Comparison of ENCODE assay signal across 12 cellular contexts in the genomic region with DNA sequence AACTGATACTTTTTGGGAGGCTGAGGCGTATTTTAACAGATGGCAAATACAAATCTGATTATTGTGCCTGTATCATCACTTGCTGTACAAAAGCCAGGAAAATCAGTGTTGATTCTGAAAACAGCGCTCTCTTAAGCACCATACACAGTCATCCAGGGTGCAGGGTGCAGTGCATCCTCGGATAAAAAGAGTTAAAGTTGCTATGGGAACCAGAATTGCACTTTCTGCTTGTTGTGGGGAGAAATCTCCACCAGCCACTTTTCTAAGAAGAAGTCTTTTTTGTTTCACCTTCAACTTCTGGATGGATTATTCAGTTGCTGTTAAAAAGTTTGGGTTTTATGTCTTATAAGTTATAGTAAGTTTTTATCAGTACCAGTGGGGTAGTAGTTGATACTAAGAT. TPM values are rescaled to one million over a fixed set of nuclear protein-coding genes. Genes with fewer than 3 reads are reported as not detected.
A peak's percentile ranks its signal among the peaks of the same experiment; 100 is the strongest.
DNase-seq lines count a peak whose midpoint lies in the region; ATAC-seq and TF ChIP-seq lines count a peak whose summit lies in the region.
"Had no signal": no experiment of that assay in that cellular context is flagged by ENCODE, and none has a peak within 500 bp of the region (broad histone marks: within the 10 kb centered on the region; RNA-seq: fewer than 3 reads in every experiment).

No MANE protein-coding gene starts in this region.

- H2BK120ac ChIP-seq in mesenchymal stem cell (ENCODE audit: low read depth, low read length) (no peak overlapping the region), H9 (ENCODE audit: low read depth, low read length, poor library complexity, severe bottlenecking) (no peak overlapping the region)

- peaks cover 0 to 5% of the 10 kb centered on the region in 2 experiments for H3K36me3 ChIP-seq in SK-N-SH (replicated peaks in 1 of 2; ENCODE audit: control insufficient read depth in 1 of 2, insufficient read depth in 2 of 2, low read length in 1 of 2)
- H3K36me3 ChIP-seq in breast epithelium, result no peaks in the 10 kb centered on the region
- peaks cover 0 to 66% of the 10 kb centered on the region in 2 experiments for H3K36me3 ChIP-seq in mesenchymal stem cell (ENCODE audit: control insufficient read depth in 1 of 2, insufficient read depth in 2 of 2, low read depth in 1 of 2, low read length in 2 of 2)

- H3F3A ChIP-seq in SK-N-SH (replicated peaks; ENCODE audit: insufficient read depth), result peaks cover 13% of the 10 kb centered on the region

- no peak overlapping the region for H3K27ac Mint-ChIP-seq in type B pancreatic cell
- no peak overlapping the region for H3K27ac Mint-ChIP-seq in H9
- no peak overlapping the region for H3K27ac Mint-ChIP-seq in activated CD4-positive, alpha-beta memory T cell treated with anti-CD3 and anti-CD28 coated beads, Interleukin-2, amount 10 ng/mL, durations not matched to agents 7 days and 5 days

- H3K4me3 ChIP-seq in SK-N-SH (ENCODE audit: low read depth in 2 of 2, low read length in 1 of 2), result peak overlapping the region in 1 of 2 experiments; percentile 70; a peak in 1 of 4 replicates
- peak overlapping the region in 2 of 3 donors; percentile 83 to 94 for H3K4me3 ChIP-seq in breast epithelium
- H3K4me3 ChIP-seq in mesenchymal stem cell (ENCODE audit: insufficient read depth in 1 of 2, low read depth in 1 of 2, low read length in 2 of 2), result peak overlapping the region in 1 of 2 experiments; percentile 86

- H3K4ac ChIP-seq in mesenchymal stem cell (ENCODE audit: low read depth in 1 of 2, low read length in 2 of 2) (no peak overlapping the region), H9 (ENCODE audit: low read depth, low read length) (no peak overlapping the region)

- H4K91ac ChIP-seq in mesenchymal stem cell (ENCODE audit: low read length), result no peak overlapping the region
- H4K91ac ChIP-seq in H9 (ENCODE audit: insufficient read length, low read depth, low read length), result no peak overlapping the region

- no peaks in the 10 kb centered on the region for H3K9me3 ChIP-seq in SK-N-SH
- no peaks in the 10 kb centered on the region for H3K9me3 ChIP-seq in breast epithelium
- no peaks in the 10 kb centered on the region for H3K9me3 ChIP-seq in mesenchymal stem cell (ENCODE audit: control insufficient read depth, low read length)
- H3K9me3 ChIP-seq in H9 (ENCODE audit: control insufficient read depth, low read depth, low read length), result no peaks in the 10 kb centered on the region

- no peak for TF ChIP-seq RAD21 in SK-N-SH (IDR thresholded peaks at IDR 0.05; ENCODE audit: low read length)

- H3K36me3 Mint-ChIP-seq in type B pancreatic cell (peaks cover 14% of the 10 kb centered on the region), H9 (ENCODE audit: insufficient read depth in 1 of 3, low read depth in 3 of 3) (peaks cover 0 to 3% (median 0%) of the 10 kb centered on the region in 3 experiments; a peak in 2 of 7 replicates)
- H3K36me3 Mint-ChIP-seq in activated CD4-positive, alpha-beta memory T cell treated with anti-CD3 and anti-CD28 coated beads, Interleukin-2, amount 10 ng/mL, durations not matched to agents 7 days and 5 days (ENCODE audit: low read depth), result no peaks in the 10 kb centered on the region

- H3K4me1 ChIP-seq in SK-N-SH (ENCODE audit: control insufficient read depth in 1 of 2, insufficient read depth in 2 of 2, low read depth in 1 of 2, low read length in 1 of 2) (peaks cover 41 to 49% of the 10 kb centered on the region in 2 experiments), breast epithelium (peaks cover 0 to 9% of the 10 kb centered on the region in 2 donors), mesenchymal stem cell (ENCODE audit: control insufficient read depth, insufficient read depth, low read depth, low read length) (peaks cover 4% of the 10 kb centered on the region), H9 (ENCODE audit: insufficient read depth, low read length) (peaks cover 7% of the 10 kb centered on the region)

- H3K79me2 ChIP-seq in SK-N-SH (ENCODE audit: insufficient read depth) (peaks cover 84% of the 10 kb centered on the region), H9 (ENCODE audit: insufficient read depth, low read length) (peaks cover 2% of the 10 kb centered on the region; the same call in 1 of the 2 replicates)

- no peaks in the 10 kb centered on the region for H3K79me1 ChIP-seq in mesenchymal stem cell (replicated peaks; ENCODE audit: low read length, poor library complexity, severe bottlenecking)
- no peaks in the 10 kb centered on the region for H3K79me1 ChIP-seq in H9 (ENCODE audit: insufficient read depth, low read depth, low read length, poor library complexity, severe bottlenecking)

- peak overlapping the region; percentile 70 for H3K4me3 Mint-ChIP-seq in type B pancreatic cell
- H3K4me3 Mint-ChIP-seq in H9, result no peak overlapping the region
- H3K4me3 Mint-ChIP-seq in activated CD4-positive, alpha-beta memory T cell treated with anti-CD3 and anti-CD28 coated beads, Interleukin-2, amount 10 ng/mL, durations not matched to agents 7 days and 5 days, result no peak overlapping the region

- H3K18ac ChIP-seq in mesenchymal stem cell (ENCODE audit: low read depth in 1 of 2, low read length in 2 of 2) (no peak overlapping the region), H9 (ENCODE audit: insufficient read length, low read depth, low read length) (no peak overlapping the region)

- no peak for TF ChIP-seq CTCF in SK-N-SH (IDR thresholded peaks at IDR 0.05)
- TF ChIP-seq CTCF in breast epithelium (IDR thresholded peaks at IDR 0.05), result no peak
- no peak for TF ChIP-seq CTCF in type B pancreatic cell (conservative IDR thresholded peaks at IDR 0.05)
- no peak for TF ChIP-seq CTCF in H9 (conservative IDR thresholded peaks at IDR 0.05)

- H3K23ac ChIP-seq in mesenchymal stem cell (ENCODE audit: low read length in 2 of 2) (no peak overlapping the region), H9 (ENCODE audit: insufficient read length, low read depth, low read length) (no peak overlapping the region)

- H4K20me1 ChIP-seq in SK-N-SH (ENCODE audit: insufficient read depth), result peaks cover 46% of the 10 kb centered on the region
- no peaks in the 10 kb centered on the region for H4K20me1 ChIP-seq in H9 (ENCODE audit: control insufficient read depth, insufficient read depth, insufficient read length)

- POLR2A ChIA-PET in SK-N-SH (lab: Yijun Ruan, JAX), result no interaction called here
- POLR2A ChIA-PET in activated CD4-positive, alpha-beta memory T cell treated with anti-CD3 and anti-CD28 coated beads, Interleukin-2, amount 10 ng/mL, durations not matched to agents 7 days and 5 days (lab: Charles Lee), result no interaction called here

- H3K14ac ChIP-seq in mesenchymal stem cell (ENCODE audit: low read length in 2 of 2) (no peak overlapping the region), H9 (ENCODE audit: insufficient read depth, low read length) (no peak overlapping the region)

- DNase-seq in SK-N-SH, result no peak
- no peak for DNase-seq in breast epithelium (ENCODE audit: low spot score in 2 of 2)
- DNase-seq in mesenchymal stem cell, result no peak
- DNase-seq in type B pancreatic cell (ENCODE audit: extremely low spot score, unreplicated experiment), result no peak
- DNase-seq in effector CD4-positive, alpha-beta T cell, result no peak
- DNase-seq in H9, result no peak
- no peak for DNase-seq in activated CD4-positive, alpha-beta memory T cell treated with anti-CD3 and anti-CD28 coated beads, Interleukin-2, amount 10 ng/mL, durations not matched to agents 7 days and 5 days
- DNase-seq: activated gamma-delta T cell, dorsolateral prefrontal cortex, NCI-H2081 treated with DMSO at 0.1 percent for 48 hours, RPMI8226 had no signal

- H3T11ph ChIP-seq in H9 (ENCODE audit: low read length), result no peak overlapping the region

- H4K8ac ChIP-seq in mesenchymal stem cell (ENCODE audit: low read length), result no peak overlapping the region
- H4K8ac ChIP-seq in H9 (replicated peaks; ENCODE audit: insufficient read length, low read depth, low read length), result no peak overlapping the region

- no peak overlapping the region for H3K56ac ChIP-seq in H9 (ENCODE audit: insufficient read length, low read depth, low read length)

- intact Hi-C loops in breast epithelium (cut with DNase I; ENCODE audit: low total_unique reads), result no loop called here

- no peak for ATAC-seq in SK-N-SH treated with all-trans-retinoic acid at 6 μM for 48 hours

- peaks cover 63% of the 10 kb centered on the region for H3K4me1 Mint-ChIP-seq in type B pancreatic cell (ENCODE audit: unreplicated experiment)
- H3K4me1 Mint-ChIP-seq in H9, result peaks cover 58% of the 10 kb centered on the region in 2 experiments
- H3K4me1 Mint-ChIP-seq in activated CD4-positive, alpha-beta memory T cell treated with anti-CD3 and anti-CD28 coated beads, Interleukin-2, amount 10 ng/mL, durations not matched to agents 7 days and 5 days, result peaks cover 15% of the 10 kb centered on the region

- 65% methylated on average over 3 of the region's 3 CpGs for WGBS in SK-N-SH (ENCODE audit: low lambda C conversion rate)
- 90% methylated on average over 2 of the region's 3 CpGs for WGBS in mesenchymal stem cell
- WGBS in H9 (ENCODE audit: extremely low coverage, insufficient read length, low lambda C conversion rate), result no CpG with 5 or more reads among the region's 3 CpGs

- CTCF ChIA-PET in SK-N-SH (lab: Yijun Ruan, JAX), result interaction anchor here (1.1 to 4.3 kb wide), 2 partner anchors 64 to 115 kb away, joined by 3 to 21 read pairs; no protein-coding TSS in a partner anchor
- CTCF ChIA-PET in activated CD4-positive, alpha-beta memory T cell treated with anti-CD3 and anti-CD28 coated beads, Interleukin-2, amount 10 ng/mL, durations not matched to agents 7 days and 5 days (lab: Charles Lee), result no interaction called here

- H2BK5ac ChIP-seq in mesenchymal stem cell (ENCODE audit: low read depth, low read length, poor library complexity, severe bottlenecking), result no peak overlapping the region
- no peak overlapping the region for H2BK5ac ChIP-seq in H9 (ENCODE audit: insufficient read length, low read length)

- H3K27me3 ChIP-seq in SK-N-SH (ENCODE audit: insufficient read depth) (no peaks in the 10 kb centered on the region), breast epithelium (no peaks in the 10 kb centered on the region), mesenchymal stem cell (ENCODE audit: control insufficient read depth in 1 of 2, insufficient read depth in 1 of 2, low read length in 2 of 2) (no peaks in the 10 kb centered on the region), H9 (ENCODE audit: insufficient read depth, low read length) (no peaks in the 10 kb centered on the region)

- TF ChIP-seq POLR2A in breast epithelium (IDR thresholded peaks at IDR 0.05), result no peak

- H3K27ac ChIP-seq in SK-N-SH (ENCODE audit: low read depth in 2 of 2, low read length in 1 of 2) (peak overlapping the region in 1 of 2 experiments; percentile 100; a peak in 2 of 4 replicates), breast epithelium (peak overlapping the region; percentile 22 to 63), mesenchymal stem cell (ENCODE audit: low read length, poor library complexity, severe bottlenecking) (no peak overlapping the region), H9 (ENCODE audit: insufficient read length, low read depth, low read length) (no peak overlapping the region)
- H3K27ac ChIP-seq: dorsolateral prefrontal cortex had no signal

- TF ChIP-seq EP300 in SK-N-SH (IDR thresholded peaks at IDR 0.05; ENCODE audit: borderline replicate concordance in 1 of 2, low read depth in 1 of 2, low read length in 1 of 2), result no peak

- H3K9me3 Mint-ChIP-seq in type B pancreatic cell, result no peaks in the 10 kb centered on the region
- H3K9me3 Mint-ChIP-seq in H9, result no peaks in the 10 kb centered on the region
- no peaks in the 10 kb centered on the region for H3K9me3 Mint-ChIP-seq in activated CD4-positive, alpha-beta memory T cell treated with anti-CD3 and anti-CD28 coated beads, Interleukin-2, amount 10 ng/mL, durations not matched to agents 7 days and 5 days

- H3K9me2 ChIP-seq in SK-N-SH, result no peaks in the 10 kb centered on the region

- H2BK12ac ChIP-seq in mesenchymal stem cell (ENCODE audit: low read length in 2 of 2) (no peak overlapping the region), H9 (ENCODE audit: insufficient read length, low read depth, low read length) (no peak overlapping the region)

- peaks cover 20% of the 10 kb centered on the region for H3K23me2 ChIP-seq in H9 (ENCODE audit: insufficient read length, low read depth, low read length, poor library complexity, severe bottlenecking)

- H4K5ac ChIP-seq in H9 (ENCODE audit: insufficient read length, low read depth, low read length), result no peak overlapping the region

- H2BK20ac ChIP-seq in H9 (ENCODE audit: low read depth, low read length, poor library complexity, severe bottlenecking), result no peak overlapping the region

- H3K9ac ChIP-seq in SK-N-SH, result peak overlapping the region; percentile 76; the same call in 1 of the 2 replicates
- peak overlapping the region; percentile 98 for H3K9ac ChIP-seq in mesenchymal stem cell (ENCODE audit: low read length)
- no peak overlapping the region for H3K9ac ChIP-seq in H9 (ENCODE audit: extremely low read depth, insufficient read length, low read length)

- H2AK5ac ChIP-seq in mesenchymal stem cell (ENCODE audit: low read length, severe bottlenecking) (no peak overlapping the region), H9 (ENCODE audit: insufficient read length, low read length) (no peak overlapping the region)

- H3K4me2 ChIP-seq in SK-N-SH (peak overlapping the region; percentile 80), mesenchymal stem cell (ENCODE audit: low read length, poor library complexity, severe bottlenecking) (peak overlapping the region; percentile 52), H9 (ENCODE audit: insufficient read depth, insufficient read length, low read length) (no peak overlapping the region)

- no peak overlapping the region for H2AFZ ChIP-seq in SK-N-SH (ENCODE audit: low read depth)
- H2AFZ ChIP-seq in mesenchymal stem cell (ENCODE audit: low read depth, low read length), result no peak overlapping the region
- no peak overlapping the region for H2AFZ ChIP-seq in H9 (ENCODE audit: low read length)

- H3K27me3 Mint-ChIP-seq in type B pancreatic cell (no peaks in the 10 kb centered on the region), H9 (ENCODE audit: low read depth) (peaks cover 6% of the 10 kb centered on the region)
- H3K27me3 Mint-ChIP-seq in activated CD4-positive, alpha-beta memory T cell treated with anti-CD3 and anti-CD28 coated beads, Interleukin-2, amount 10 ng/mL, durations not matched to agents 7 days and 5 days, result peaks cover 65% of the 10 kb centered on the region

- no peak overlapping the region for H2BK15ac ChIP-seq in mesenchymal stem cell (ENCODE audit: low read depth, poor library complexity, severe bottlenecking)
- no peak overlapping the region for H2BK15ac ChIP-seq in H9 (ENCODE audit: low read depth, low read length)

RNA-seq across cellular contexts. Expression of a gene that starts 3.8 kb away (rescaled TPM):
- polyA plus RNA-seq in SK-N-SH (2012; rRNA removed), result 90.4 and 101 TPM in 2 replicates
- polyA plus RNA-seq in SK-N-SH (2012; cell fraction: cytosol; rRNA removed), result 123 and 125 TPM in 2 replicates
- 56.1 and 106 TPM in 2 replicates for polyA plus RNA-seq in SK-N-SH (2012; cell fraction: nucleus; rRNA removed)
- total RNA-seq in breast epithelium, result 100 to 1,000 TPM; 125 to 679 (median 249) TPM
- polyA plus RNA-seq in mesenchymal stem cell (2013, experiment 1 of 2), result 334 TPM
- polyA plus RNA-seq in mesenchymal stem cell (2013, experiment 2 of 2), result 324 TPM
- total RNA-seq in type B pancreatic cell (ENCODE audit: low replicate concordance), result 164 and 178 TPM in 2 replicates
- 96.2 and 110 TPM in 2 replicates for total RNA-seq in H9 (2021)
- under 1 TPM in 1 of 2 experiments, not detected in 1; 0.53 TPM for total RNA-seq in activated CD4-positive, alpha-beta memory T cell treated with anti-CD3 and anti-CD28 coated beads, Interleukin-2, amount 10 ng/mL, durations not matched to agents 7 days and 5 days

Comparison
In these comparisons a context has a peak if more than half of its experiments do, and no peak if none do; other contexts are left out.
1. H3K27ac ChIP-seq: peak in breast epithelium (2 of 2); none in mesenchymal stem cell (single experiment) and H9 (single experiment).
2. RNA of a gene that starts 3.8 kb away (total RNA-seq): 125 to 679 TPM in breast epithelium, 164 to 178 TPM in type B pancreatic cell and 96.2 to 110 TPM in H9; 0.53 TPM in activated CD4-positive, alpha-beta memory T cell treated with anti-CD3 and anti-CD28 coated beads, Interleukin-2, amount 10 ng/mL, durations not matched to agents 7 days and 5 days; every median in the first group is over 10 times any median in the second.